ENCODE assay signal across 8 cellular contexts in genomic region chr10:84267503-84268126, GRCh38. TPM values are rescaled to one million over a fixed set of nuclear protein-coding genes. Genes with fewer than 3 reads are reported as not detected.
DNase-seq lines count a peak whose midpoint lies in the region; ATAC-seq and TF ChIP-seq lines count a peak whose summit lies in the region.

No MANE protein-coding gene starts in this region.

- H3K9me2 ChIP-seq in DOHH2 (replicated peaks; ENCODE audit: control insufficient read depth, low read length): no peaks in the 10 kb centered on the region

- no peaks in the 10 kb centered on the region for H4K20me1 ChIP-seq in DOHH2 (ENCODE audit: control insufficient read depth, insufficient read depth, low read depth, low read length)

- H3K4me2 ChIP-seq in DOHH2 (ENCODE audit: low read length): no peak overlapping the region

- H3K27me3 Mint-ChIP-seq in activated T-helper 2 cell treated with anti-CD3 and anti-CD28 coated beads, Interferon-gamma antibody, Interleukin-2, Interleukin-4, amounts not matched to agents 10 μg/mL and 5 μg/mL and 100 μg/mL, durations not matched to agents 14 hours and 24 hours and 36 hours (ENCODE audit: low read depth): peaks cover 39% of the 10 kb centered on the region

- ATAC-seq in HG02870 (IDR thresholded peaks at IDR 0.05; ENCODE audit: unreplicated experiment) (peak; percentile 52), HG03521 (IDR thresholded peaks at IDR 0.05; ENCODE audit: unreplicated experiment) (no peak)

- H3K4me3 ChIP-seq in DOHH2 (ENCODE audit: low read length): no peak overlapping the region
- H3K4me3 ChIP-seq in cardiac muscle cell: no peak overlapping the region
- H3K4me3 ChIP-seq in sigmoid colon: no peak overlapping the region

- H3K4me1 ChIP-seq in DOHH2 (ENCODE audit: control insufficient read depth, low read length) (no peaks in the 10 kb centered on the region), cardiac muscle cell (ENCODE audit: low read depth) (no peaks in the 10 kb centered on the region), sigmoid colon (no peaks in the 10 kb centered on the region)

- TF ChIP-seq CTCF in DOHH2 (IDR thresholded peaks at IDR 0.05; ENCODE audit: low read depth, low read length, poor library complexity, severe bottlenecking): peak; percentile 79
- TF ChIP-seq CTCF in cardiac muscle cell (IDR thresholded peaks at IDR 0.05; ENCODE audit: low read depth, low read length): peak; percentile 72
- peak in 1 of 4 experiments; percentile 7 for TF ChIP-seq CTCF in sigmoid colon (IDR thresholded peaks at IDR 0.05)

- H3K4me3 Mint-ChIP-seq in activated T-helper 2 cell treated with anti-CD3 and anti-CD28 coated beads, Interferon-gamma antibody, Interleukin-2, Interleukin-4, amounts not matched to agents 10 μg/mL and 5 μg/mL and 100 μg/mL, durations not matched to agents 14 hours and 24 hours and 36 hours (ENCODE audit: low read depth): no peak overlapping the region

- no peaks in the 10 kb centered on the region for H3K9me3 Mint-ChIP-seq in activated T-helper 2 cell treated with anti-CD3 and anti-CD28 coated beads, Interferon-gamma antibody, Interleukin-2, Interleukin-4, amounts not matched to agents 10 μg/mL and 5 μg/mL and 100 μg/mL, durations not matched to agents 14 hours and 24 hours and 36 hours

- DNase-seq in OCI-M1 (lab: John Stamatoyannopoulos, UW) (peak; percentile 75), cardiac muscle cell (ENCODE audit: low read depth in 1 of 2, low spot score in 1 of 2) (peak; percentile 12 to 51), sigmoid colon (no peak)
- peak; percentile 63 for DNase-seq in activated T-helper 2 cell treated with anti-CD3 and anti-CD28 coated beads, Interferon-gamma antibody, Interleukin-2, Interleukin-4, amounts not matched to agents 10 μg/mL and 5 μg/mL and 100 μg/mL, durations not matched to agents 14 hours and 24 hours and 36 hours (ENCODE audit: low spot score)
- DNase-seq in stimulated activated CD4-positive, alpha-beta T cell treated with anti-CD3 and anti-CD28 coated beads, Interleukin-12 subunit alpha, Interleukin-12 subunit beta, amount 100 ng/mL, for 48 hours (ENCODE audit: low read depth in 2 of 3, low spot score in 1 of 3): peak; percentile 77 to 89 (median 83)

- no peak overlapping the region for H3K27ac Mint-ChIP-seq in activated T-helper 2 cell treated with anti-CD3 and anti-CD28 coated beads, Interferon-gamma antibody, Interleukin-2, Interleukin-4, amounts not matched to agents 10 μg/mL and 5 μg/mL and 100 μg/mL, durations not matched to agents 14 hours and 24 hours and 36 hours

- H3K36me3 Mint-ChIP-seq in activated T-helper 2 cell treated with anti-CD3 and anti-CD28 coated beads, Interferon-gamma antibody, Interleukin-2, Interleukin-4, amounts not matched to agents 10 μg/mL and 5 μg/mL and 100 μg/mL, durations not matched to agents 14 hours and 24 hours and 36 hours (ENCODE audit: low read depth): no peaks in the 10 kb centered on the region

- no peak for TF ChIP-seq POLR2A in sigmoid colon (IDR thresholded peaks at IDR 0.05)

- peaks cover 20% of the 10 kb centered on the region for H3K4me1 Mint-ChIP-seq in activated T-helper 2 cell treated with anti-CD3 and anti-CD28 coated beads, Interferon-gamma antibody, Interleukin-2, Interleukin-4, amounts not matched to agents 10 μg/mL and 5 μg/mL and 100 μg/mL, durations not matched to agents 14 hours and 24 hours and 36 hours (ENCODE audit: low read depth)

- no peaks in the 10 kb centered on the region for H3F3A ChIP-seq in DOHH2 (ENCODE audit: control insufficient read depth, insufficient read depth)

- no peak for TF ChIP-seq EP300 in sigmoid colon (IDR thresholded peaks at IDR 0.05)

- peaks cover 16% of the 10 kb centered on the region for H3K27me3 ChIP-seq in DOHH2 (ENCODE audit: control insufficient read depth, low read length)
- no peaks in the 10 kb centered on the region for H3K27me3 ChIP-seq in cardiac muscle cell
- H3K27me3 ChIP-seq in sigmoid colon: peaks cover 0 to 14% (median 0%) of the 10 kb centered on the region in 3 donors

- H3K9me3 ChIP-seq in DOHH2 (ENCODE audit: control insufficient read depth, insufficient read depth, low read length) (no peaks in the 10 kb centered on the region), cardiac muscle cell (ENCODE audit: low read depth) (no peaks in the 10 kb centered on the region), sigmoid colon (no peaks in the 10 kb centered on the region)

- H3K36me3 ChIP-seq in DOHH2 (ENCODE audit: control insufficient read depth, low read length) (no peaks in the 10 kb centered on the region), cardiac muscle cell (no peaks in the 10 kb centered on the region), sigmoid colon (no peaks in the 10 kb centered on the region)

- no peak overlapping the region for H3K27ac ChIP-seq in DOHH2 (ENCODE audit: low read depth, low read length)
- H3K27ac ChIP-seq in cardiac muscle cell: no peak overlapping the region
- H3K27ac ChIP-seq in sigmoid colon: no peak overlapping the region

- H3K79me2 ChIP-seq in DOHH2 (ENCODE audit: control insufficient read depth, low read length): no peaks in the 10 kb centered on the region

- intact Hi-C loops in activated T-helper 2 cell treated with anti-CD3 and anti-CD28 coated beads, Interferon-gamma antibody, Interleukin-2, Interleukin-4, amounts not matched to agents 10 μg/mL and 5 μg/mL and 100 μg/mL, durations not matched to agents 14 hours and 24 hours and 36 hours (cut with micrococcal nuclease): loop anchor here (1.0 to 10.0 kb wide), 5 partner anchors 26 to 447 kb away; partner anchors contain the start of gene CCSER2
- intact Hi-C loops in sigmoid colon (cut with DNase I): loop anchor here (10.0 kb wide), 1 partner anchor 107 kb away; no protein-coding TSS in a partner anchor

- WGBS in sigmoid colon, 2 donors: 22 to 39% methylated on average over 7 of the region's 7 CpGs

RNA-seq across cellular contexts. Expression of gene RGR, which starts 22.8 kb away (rescaled TPM):
- total RNA-seq in activated T-helper 2 cell treated with anti-CD3 and anti-CD28 coated beads, Interferon-gamma antibody, Interleukin-2, Interleukin-4, amounts not matched to agents 10 μg/mL and 5 μg/mL and 100 μg/mL, durations not matched to agents 14 hours and 24 hours and 36 hours: not detected in 2 replicates
- not detected in 2 replicates for total RNA-seq in cardiac muscle cell
- not detected in 2 replicates for polyA plus RNA-seq in cardiac muscle cell
- 1 to 10 TPM in 2 of 4 donors, under 1 TPM in 1, not detected in 1; 0.82 to 3.6 (median 1.4) TPM for total RNA-seq in sigmoid colon
- not detected for polyA plus RNA-seq in sigmoid colon

RNA-seq across cellular contexts. Expression of gene LRIT1, which starts 26.3 kb away (rescaled TPM):
- not detected in 2 replicates for total RNA-seq in activated T-helper 2 cell treated with anti-CD3 and anti-CD28 coated beads, Interferon-gamma antibody, Interleukin-2, Interleukin-4, amounts not matched to agents 10 μg/mL and 5 μg/mL and 100 μg/mL, durations not matched to agents 14 hours and 24 hours and 36 hours
- total RNA-seq in cardiac muscle cell (not detected in 2 replicates), sigmoid colon (not detected)
- polyA plus RNA-seq in cardiac muscle cell (not detected in 2 replicates), sigmoid colon (not detected)

RNA-seq across cellular contexts. Expression of gene LRIT2, which starts 42.3 kb away (rescaled TPM):
- not detected in 2 replicates for total RNA-seq in activated T-helper 2 cell treated with anti-CD3 and anti-CD28 coated beads, Interferon-gamma antibody, Interleukin-2, Interleukin-4, amounts not matched to agents 10 μg/mL and 5 μg/mL and 100 μg/mL, durations not matched to agents 14 hours and 24 hours and 36 hours
- total RNA-seq in cardiac muscle cell (not detected in 2 replicates), sigmoid colon (not detected)
- polyA plus RNA-seq in cardiac muscle cell (not detected in 2 replicates), sigmoid colon (under 1 TPM in 1 of 3 donors, not detected in 2; 0.03 TPM)
